ENCODE assay signal across 1 cellular context in genomic region chr12:49955899-49956662, GRCh38.
TF ChIP-seq lines count a peak whose summit lies in the region.

No MANE protein-coding gene starts in this region.

TF ChIP-seq in GM23338, 12 proteins besides CTCF, POLR2A, EP300 and RAD21:
- no peak for TF ChIP-seq REST (IDR thresholded peaks at IDR 0.05; ENCODE audit: unreplicated experiment)
